9 cellular contexts compared by ENCODE assay signal in the genomic region with DNA sequence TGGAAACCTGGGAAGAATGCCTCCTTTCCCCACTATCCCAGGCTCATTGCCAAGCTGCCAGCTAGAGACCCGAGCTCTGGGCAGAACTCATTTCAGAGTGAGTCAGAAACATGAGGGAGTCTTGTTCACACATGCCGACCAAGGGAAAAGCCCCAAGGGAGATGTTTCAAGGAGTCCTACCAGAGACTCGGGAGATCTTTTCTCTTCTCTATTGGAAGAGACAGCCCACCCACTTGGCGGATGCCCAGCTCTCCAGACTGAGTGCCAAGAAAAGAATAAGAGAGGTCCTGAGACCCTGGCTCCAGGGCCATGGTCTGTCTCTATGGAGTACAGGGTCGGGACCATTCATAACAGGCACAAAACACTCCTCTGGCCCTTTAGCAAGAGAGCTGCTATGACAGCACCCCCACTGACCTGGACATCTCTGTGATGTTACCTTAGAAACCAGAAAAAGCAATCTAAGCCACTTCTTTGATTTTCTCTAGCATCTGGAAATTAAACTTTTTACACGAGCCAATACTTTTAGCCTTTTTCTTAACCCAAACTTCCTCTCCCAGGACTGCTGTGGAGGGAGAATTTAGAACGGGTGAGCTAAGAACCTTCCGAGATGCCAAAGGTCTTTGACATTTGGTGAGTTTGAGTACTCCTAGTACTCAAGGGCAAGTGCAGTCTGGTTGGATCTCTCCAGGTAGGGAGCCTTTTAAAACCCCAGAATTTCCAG. TPM values are rescaled to one million over a fixed set of nuclear protein-coding genes. Genes with fewer than 3 reads are reported as not detected.
DNase-seq lines count a peak whose midpoint lies in the region; ATAC-seq and TF ChIP-seq lines count a peak whose summit lies in the region.
"Had no signal": no experiment of that assay in that cellular context is flagged by ENCODE, and none has a peak within 500 bp of the region (broad histone marks: within the 10 kb centered on the region; RNA-seq: fewer than 3 reads in every experiment).

No MANE protein-coding gene starts in this region.

- H3K4me1 ChIP-seq in PC-3 (ENCODE audit: insufficient read depth, low read length), result peaks cover 28% of the 10 kb centered on the region

- H3K9me2 ChIP-seq in PC-3 (replicated peaks; ENCODE audit: low read length), result no peaks in the 10 kb centered on the region

- H3K79me2 ChIP-seq in PC-3 (ENCODE audit: low read length), result no peaks in the 10 kb centered on the region

- no peaks in the 10 kb centered on the region for H4K20me1 ChIP-seq in PC-3 (ENCODE audit: low read length)

- peak overlapping the region; percentile 65 for H3K27ac ChIP-seq in PC-3 (ENCODE audit: low read length)

- ATAC-seq in PC-3 (no peak), sciatic nerve (peak; percentile 77), GM18511 (IDR thresholded peaks at IDR 0.05; ENCODE audit: unreplicated experiment) (no peak)

- intact Hi-C loops in PC-3 (cut with micrococcal nuclease) (no loop called here), sciatic nerve (cut with DNase I) (no loop called here)

- TF ChIP-seq CTCF in PC-3 (conservative IDR thresholded peaks at IDR 0.05; ENCODE audit: low read depth, low read length) (no peak), fibroblast of the aortic adventitia (IDR thresholded peaks at IDR 0.05; ENCODE audit: insufficient read depth, low read length) (no peak)

- H3K4me3 ChIP-seq in PC-3 (ENCODE audit: low read length) (no peak overlapping the region), fibroblast of the aortic adventitia (ENCODE audit: low read depth, low read length) (no peak overlapping the region)

- CTCF ChIA-PET in PC-3 (lab: Charles Lee), result no interaction called here

- H3K36me3 ChIP-seq in PC-3 (ENCODE audit: low read depth, low read length), result no peaks in the 10 kb centered on the region

- POLR2A ChIA-PET in PC-3 (lab: Charles Lee; ENCODE audit: unreplicated experiment), result no interaction called here

- BruUV-seq in PC-3 (replicated peaks; lab: Mats Ljungman, UMichigan), result no TSS peak

- no peaks in the 10 kb centered on the region for H3F3A ChIP-seq in PC-3 (ENCODE audit: low read length, unreplicated experiment)

- H2AFZ ChIP-seq in PC-3 (ENCODE audit: low read length), result peak overlapping the region; percentile 24; the same call in 1 of the 2 replicates

- DNase-seq in DMS79 (lab: John Stamatoyannopoulos, UW) (peak; percentile 81), PC-3 (peak; percentile 88), fibroblast of the aortic adventitia (ENCODE audit: low read depth) (peak; percentile 94), sciatic nerve (ENCODE audit: low spot score) (peak; percentile 67), superior temporal gyrus (ENCODE audit: extremely low spot score) (no peak), NCI-H774 (lab: John Stamatoyannopoulos, UW) (no peak)
- no peak for DNase-seq in effector CD8-positive, alpha-beta T cell (lab: John Stamatoyannopoulos, UW)
- DNase-seq: activated gamma-delta T cell treated with Interleukin-2 at 50 U/mL for 16 hours had no signal

- no peak overlapping the region for H3K9ac ChIP-seq in PC-3 (ENCODE audit: low read length)

- H3K9me3 ChIP-seq in PC-3 (ENCODE audit: low read length), result no peaks in the 10 kb centered on the region

- H3K27me3 ChIP-seq in PC-3 (ENCODE audit: low read length), result no peaks in the 10 kb centered on the region

- H3K4me2 ChIP-seq in PC-3 (ENCODE audit: low read length), result peak overlapping the region; percentile 60

RNA-seq across cellular contexts. Expression of a gene that starts 18.5 kb away (rescaled TPM):
- 140 and 157 TPM in 2 replicates for total RNA-seq in PC-3 (2014; rRNA removed)
- 334 and 616 TPM in 2 replicates for total RNA-seq in fibroblast of the aortic adventitia (ENCODE audit: low replicate concordance)
- 316 TPM for total RNA-seq in sciatic nerve

Comparison
In these comparisons a context has a peak if more than half of its experiments do, and no peak if none do; other contexts are left out.
1. DNase-seq: peak in DMS79 (single experiment), PC-3 (single experiment), fibroblast of the aortic adventitia (single experiment) and sciatic nerve (single experiment); none in effector CD8-positive, alpha-beta T cell (single experiment), superior temporal gyrus (single experiment) and NCI-H774 (single experiment).